ENCODE assay signal across 14 cellular contexts in the genomic region with DNA sequence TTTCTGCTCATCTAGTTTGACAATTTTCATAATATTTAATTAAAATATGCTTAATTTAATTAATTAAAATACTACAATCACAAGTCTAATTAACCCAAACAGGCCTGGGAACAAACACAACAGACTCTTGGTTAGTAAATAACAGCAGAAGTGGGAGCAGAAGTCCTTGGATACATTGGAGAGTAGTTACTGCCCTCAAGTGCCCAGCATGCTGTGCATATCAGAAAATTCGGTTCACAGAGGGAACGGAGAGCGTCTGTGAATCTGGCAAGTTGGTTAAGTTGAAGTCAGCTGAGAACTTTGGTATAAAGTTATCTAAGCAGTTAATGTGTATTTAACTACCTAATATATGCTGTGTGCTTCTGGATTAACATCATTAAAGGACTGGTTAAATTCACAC.
"Had no signal": no experiment of that assay in that cellular context is flagged by ENCODE, and none has a peak within 500 bp of the region (broad histone marks: within the 10 kb centered on the region; RNA-seq: fewer than 3 reads in every experiment).

No MANE protein-coding gene starts in this region.

- ATAC-seq: activated T-cell treated with anti-CD3 and anti-CD28 coated beads, Interleukin-2, amount 50 U/mL, for 72 hours; stimulated activated naive CD8-positive, alpha-beta T cell treated with anti-CD3 and anti-CD28 coated beads, Interleukin-15, amount 100 ng/mL, for 72 hours had no signal

- H3K36me3 ChIP-seq: breast epithelium, thoracic aorta had no signal

- DNase-seq: activated CD4-positive, alpha-beta memory T cell treated with anti-CD3 and anti-CD28 coated beads, Interleukin-2, amount 10 ng/mL, durations not matched to agents 7 days and 5 days; activated naive CD4-positive, alpha-beta T cell; activated T-cell treated with anti-CD3 and anti-CD28 coated beads, Interleukin-2, amount 50 U/mL, for 72 hours; aorta; immature natural killer cell; left cardiac atrium; mesenchymal stem cell; stimulated activated CD4-positive, alpha-beta T cell treated with anti-CD3 and anti-CD28 coated beads, Interleukin-15, amount 100 ng/mL, for 24 hours; stimulated activated CD4-positive, alpha-beta T cell treated with anti-CD3 and anti-CD28 coated beads, Interleukin-4, amount 100 ng/mL, for 24 hours; stimulated activated naive CD8-positive, alpha-beta T cell treated with anti-CD3 and anti-CD28 coated beads, Interleukin-15, amount 100 ng/mL, for 72 hours; SW 1271 had no signal

- H3K27me3 ChIP-seq: breast epithelium had no signal

- H3K9me3 ChIP-seq: breast epithelium, thoracic aorta had no signal

- FAIRE-seq: colon had no signal

- H3K4me3 ChIP-seq: breast epithelium, thoracic aorta had no signal

- H3K27ac ChIP-seq: breast epithelium, thoracic aorta had no signal

- H3K4me1 ChIP-seq: breast epithelium had no signal
